1 cellular context compared by ENCODE assay signal in the genomic region with DNA sequence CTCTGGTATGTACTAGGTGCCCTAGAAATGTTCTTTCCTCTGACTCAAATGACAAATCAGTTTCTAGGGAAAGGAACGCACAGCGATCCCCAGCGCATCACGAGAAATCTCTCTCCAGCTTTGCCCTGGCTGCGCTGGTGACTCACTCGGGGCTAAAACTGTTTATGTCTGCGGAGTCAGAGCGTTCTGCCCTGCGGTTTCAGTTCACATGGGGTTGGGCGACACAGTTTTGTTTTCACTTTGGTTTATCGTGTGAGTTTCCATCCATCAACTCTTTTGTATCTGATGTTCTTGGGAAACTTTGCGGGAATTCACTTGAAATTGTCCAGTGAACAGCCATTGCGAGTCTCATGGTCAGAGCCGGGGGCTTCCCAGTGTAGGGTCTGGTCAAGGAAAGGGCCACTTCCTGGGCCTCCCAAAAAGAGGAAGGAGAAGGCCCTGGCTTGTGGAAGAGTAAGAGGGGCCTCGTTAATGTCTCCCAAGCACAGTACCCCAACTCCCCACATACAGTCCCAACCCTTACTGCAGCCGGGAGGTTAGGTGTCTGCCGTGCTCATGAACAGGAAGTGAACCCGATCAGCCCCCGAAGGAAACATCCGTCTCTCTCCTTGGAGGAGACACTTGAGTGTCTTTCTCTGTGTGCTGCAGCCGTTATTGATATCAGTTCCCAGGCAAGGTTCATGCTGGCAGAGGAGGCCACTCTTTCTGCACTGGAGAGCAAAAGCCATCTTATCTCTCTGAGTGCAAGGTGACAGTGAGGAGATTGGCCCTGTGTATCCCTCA.
TF ChIP-seq lines count a peak whose summit lies in the region.

No MANE protein-coding gene starts in this region.

TF ChIP-seq in WTC11, 78 proteins besides CTCF, POLR2A, EP300 and RAD21 (continued from another document):
- TF ChIP-seq, protein P1, sequence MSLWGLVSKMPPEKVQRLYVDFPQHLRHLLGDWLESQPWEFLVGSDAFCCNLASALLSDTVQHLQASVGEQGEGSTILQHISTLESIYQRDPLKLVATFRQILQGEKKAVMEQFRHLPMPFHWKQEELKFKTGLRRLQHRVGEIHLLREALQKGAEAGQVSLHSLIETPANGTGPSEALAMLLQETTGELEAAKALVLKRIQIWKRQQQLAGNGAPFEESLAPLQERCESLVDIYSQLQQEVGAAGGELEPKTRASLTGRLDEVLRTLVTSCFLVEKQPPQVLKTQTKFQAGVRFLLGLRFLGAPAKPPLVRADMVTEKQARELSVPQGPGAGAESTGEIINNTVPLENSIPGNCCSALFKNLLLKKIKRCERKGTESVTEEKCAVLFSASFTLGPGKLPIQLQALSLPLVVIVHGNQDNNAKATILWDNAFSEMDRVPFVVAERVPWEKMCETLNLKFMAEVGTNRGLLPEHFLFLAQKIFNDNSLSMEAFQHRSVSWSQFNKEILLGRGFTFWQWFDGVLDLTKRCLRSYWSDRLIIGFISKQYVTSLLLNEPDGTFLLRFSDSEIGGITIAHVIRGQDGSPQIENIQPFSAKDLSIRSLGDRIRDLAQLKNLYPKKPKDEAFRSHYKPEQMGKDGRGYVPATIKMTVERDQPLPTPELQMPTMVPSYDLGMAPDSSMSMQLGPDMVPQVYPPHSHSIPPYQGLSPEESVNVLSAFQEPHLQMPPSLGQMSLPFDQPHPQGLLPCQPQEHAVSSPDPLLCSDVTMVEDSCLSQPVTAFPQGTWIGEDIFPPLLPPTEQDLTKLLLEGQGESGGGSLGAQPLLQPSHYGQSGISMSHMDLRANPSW (CRISPR knock-in tag; conservative IDR thresholded peaks at IDR 0.05; ENCODE audit: low read depth): no peak
- TF ChIP-seq FOXP4 (CRISPR knock-in tag; IDR thresholded peaks at IDR 0.05) (no peak), GABPB1 (CRISPR knock-in tag; IDR thresholded peaks at IDR 0.05) (no peak), USF1 (CRISPR knock-in tag; IDR thresholded peaks at IDR 0.05) (no peak), NR2C2 (CRISPR knock-in tag; IDR thresholded peaks at IDR 0.05) (no peak), ATF6 (CRISPR knock-in tag; IDR thresholded peaks at IDR 0.05) (no peak), MYBL2 (CRISPR knock-in tag; IDR thresholded peaks at IDR 0.05) (no peak), PREB (CRISPR knock-in tag; IDR thresholded peaks at IDR 0.05; ENCODE audit: borderline replicate concordance) (no peak)
